In genomic region chr3:148203263-148204010, GRCh38 we compare ENCODE assay signal across 1 cellular context.
TF ChIP-seq lines count a peak whose summit lies in the region.

No MANE protein-coding gene starts in this region.

TF ChIP-seq in H1, 55 proteins besides CTCF, POLR2A, EP300 and RAD21:
- no peak for TF ChIP-seq BACH1 (IDR thresholded peaks at IDR 0.05; ENCODE audit: low read length)
- no peak for TF ChIP-seq SIN3A (conservative IDR thresholded peaks at IDR 0.05 in 1 of 2, IDR thresholded peaks at IDR 0.05 in 1 of 2; ENCODE audit: low read depth in 1 of 2, low read length in 2 of 2)
- no peak for TF ChIP-seq RXRA (IDR thresholded peaks at IDR 0.05; ENCODE audit: insufficient read depth, low read depth, low read length)
- TF ChIP-seq CBX8 (IDR thresholded peaks at IDR 0.05; ENCODE audit: borderline replicate concordance, low read depth, low read length), result no peak
- TF ChIP-seq YY1 (IDR thresholded peaks at IDR 0.05; ENCODE audit: low read depth, low read length), result no peak
- TF ChIP-seq TAF1 (IDR thresholded peaks at IDR 0.05; ENCODE audit: low read depth, low read length), result no peak
- no peak for TF ChIP-seq CBX5 (IDR thresholded peaks at IDR 0.05; ENCODE audit: low read depth, low read length)
- TF ChIP-seq KDM5A (IDR thresholded peaks at IDR 0.05; ENCODE audit: low read length), result no peak
- no peak for TF ChIP-seq KDM1A (IDR thresholded peaks at IDR 0.05; ENCODE audit: borderline replicate concordance, low read length)
- no peak for TF ChIP-seq HDAC6 (IDR thresholded peaks at IDR 0.05; ENCODE audit: low read depth, low read length)
- no peak for TF ChIP-seq MAX (IDR thresholded peaks at IDR 0.05)
- TF ChIP-seq CREB1 (IDR thresholded peaks at IDR 0.05), result no peak
- no peak for TF ChIP-seq NANOG (IDR thresholded peaks at IDR 0.05; ENCODE audit: insufficient read depth, low read depth, low read length, poor library complexity, severe bottlenecking)
- TF ChIP-seq USF2 (IDR thresholded peaks at IDR 0.05; ENCODE audit: low read length), result no peak
- TF ChIP-seq POU5F1 (IDR thresholded peaks at IDR 0.05; ENCODE audit: low read depth, low read length), result no peak
